Comparison of ENCODE assay signal across 2 cellular contexts in the genomic region with DNA sequence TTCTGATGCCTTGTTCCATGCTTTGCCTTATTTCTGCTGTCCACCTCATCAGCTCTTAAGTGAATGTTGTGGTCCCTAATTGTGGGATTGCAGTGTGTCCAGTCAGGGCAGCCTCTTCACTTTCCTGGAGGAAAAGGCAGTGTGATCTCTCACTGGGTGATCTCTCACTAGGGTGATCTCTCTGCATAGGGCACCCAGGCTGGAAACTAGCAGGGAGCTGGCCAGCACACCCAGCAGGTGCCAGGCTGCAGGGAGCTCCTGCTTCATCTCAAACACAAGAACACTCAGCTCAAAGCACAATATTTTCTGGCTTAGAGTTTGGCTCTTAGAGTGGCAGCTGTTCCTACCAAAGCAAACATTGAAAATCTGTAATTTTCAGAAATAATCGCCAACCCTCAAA.
TF ChIP-seq lines count a peak whose summit lies in the region.

No MANE protein-coding gene starts in this region.

TF ChIP-seq in SK-N-SH, 30 proteins besides CTCF, POLR2A, EP300 and RAD21 (continued from another document):
- TF ChIP-seq, protein P1, sequence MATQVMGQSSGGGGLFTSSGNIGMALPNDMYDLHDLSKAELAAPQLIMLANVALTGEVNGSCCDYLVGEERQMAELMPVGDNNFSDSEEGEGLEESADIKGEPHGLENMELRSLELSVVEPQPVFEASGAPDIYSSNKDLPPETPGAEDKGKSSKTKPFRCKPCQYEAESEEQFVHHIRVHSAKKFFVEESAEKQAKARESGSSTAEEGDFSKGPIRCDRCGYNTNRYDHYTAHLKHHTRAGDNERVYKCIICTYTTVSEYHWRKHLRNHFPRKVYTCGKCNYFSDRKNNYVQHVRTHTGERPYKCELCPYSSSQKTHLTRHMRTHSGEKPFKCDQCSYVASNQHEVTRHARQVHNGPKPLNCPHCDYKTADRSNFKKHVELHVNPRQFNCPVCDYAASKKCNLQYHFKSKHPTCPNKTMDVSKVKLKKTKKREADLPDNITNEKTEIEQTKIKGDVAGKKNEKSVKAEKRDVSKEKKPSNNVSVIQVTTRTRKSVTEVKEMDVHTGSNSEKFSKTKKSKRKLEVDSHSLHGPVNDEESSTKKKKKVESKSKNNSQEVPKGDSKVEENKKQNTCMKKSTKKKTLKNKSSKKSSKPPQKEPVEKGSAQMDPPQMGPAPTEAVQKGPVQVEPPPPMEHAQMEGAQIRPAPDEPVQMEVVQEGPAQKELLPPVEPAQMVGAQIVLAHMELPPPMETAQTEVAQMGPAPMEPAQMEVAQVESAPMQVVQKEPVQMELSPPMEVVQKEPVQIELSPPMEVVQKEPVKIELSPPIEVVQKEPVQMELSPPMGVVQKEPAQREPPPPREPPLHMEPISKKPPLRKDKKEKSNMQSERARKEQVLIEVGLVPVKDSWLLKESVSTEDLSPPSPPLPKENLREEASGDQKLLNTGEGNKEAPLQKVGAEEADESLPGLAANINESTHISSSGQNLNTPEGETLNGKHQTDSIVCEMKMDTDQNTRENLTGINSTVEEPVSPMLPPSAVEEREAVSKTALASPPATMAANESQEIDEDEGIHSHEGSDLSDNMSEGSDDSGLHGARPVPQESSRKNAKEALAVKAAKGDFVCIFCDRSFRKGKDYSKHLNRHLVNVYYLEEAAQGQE (IDR thresholded peaks at IDR 0.05; ENCODE audit: low read depth, low read length): peak; percentile 50; the same call in 1 of the 2 replicates

TF ChIP-seq in SK-N-SH treated with all-trans-retinoic acid at 6 μM for 48 hours, 23 proteins besides CTCF, POLR2A, EP300 and RAD21 (continued from another document):
- TF ChIP-seq ARNTL (CRISPR knock-in tag; IDR thresholded peaks at IDR 0.05; ENCODE audit: borderline replicate concordance, low read depth) (no peak), ZNF8 (CRISPR knock-in tag; IDR thresholded peaks at IDR 0.05) (no peak), ZNF565 (CRISPR knock-in tag; conservative IDR thresholded peaks at IDR 0.05; ENCODE audit: low read depth) (no peak), RARB (CRISPR knock-in tag; IDR thresholded peaks at IDR 0.05) (no peak), ZFP3 (CRISPR knock-in tag; IDR thresholded peaks at IDR 0.05) (no peak), ZC3H10 (CRISPR knock-in tag; IDR thresholded peaks at IDR 0.05) (no peak), ZNF70 (CRISPR knock-in tag; IDR thresholded peaks at IDR 0.05) (no peak), PPARA (CRISPR knock-in tag; IDR thresholded peaks at IDR 0.05; ENCODE audit: borderline replicate concordance) (no peak), BACH2 (CRISPR knock-in tag; IDR thresholded peaks at IDR 0.05; ENCODE audit: borderline replicate concordance) (no peak), ISL1 (CRISPR knock-in tag; IDR thresholded peaks at IDR 0.05) (no peak)
- TF ChIP-seq, protein P2, sequence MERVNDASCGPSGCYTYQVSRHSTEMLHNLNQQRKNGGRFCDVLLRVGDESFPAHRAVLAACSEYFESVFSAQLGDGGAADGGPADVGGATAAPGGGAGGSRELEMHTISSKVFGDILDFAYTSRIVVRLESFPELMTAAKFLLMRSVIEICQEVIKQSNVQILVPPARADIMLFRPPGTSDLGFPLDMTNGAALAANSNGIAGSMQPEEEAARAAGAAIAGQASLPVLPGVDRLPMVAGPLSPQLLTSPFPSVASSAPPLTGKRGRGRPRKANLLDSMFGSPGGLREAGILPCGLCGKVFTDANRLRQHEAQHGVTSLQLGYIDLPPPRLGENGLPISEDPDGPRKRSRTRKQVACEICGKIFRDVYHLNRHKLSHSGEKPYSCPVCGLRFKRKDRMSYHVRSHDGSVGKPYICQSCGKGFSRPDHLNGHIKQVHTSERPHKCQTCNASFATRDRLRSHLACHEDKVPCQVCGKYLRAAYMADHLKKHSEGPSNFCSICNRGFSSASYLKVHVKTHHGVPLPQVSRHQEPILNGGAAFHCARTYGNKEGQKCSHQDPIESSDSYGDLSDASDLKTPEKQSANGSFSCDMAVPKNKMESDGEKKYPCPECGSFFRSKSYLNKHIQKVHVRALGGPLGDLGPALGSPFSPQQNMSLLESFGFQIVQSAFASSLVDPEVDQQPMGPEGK (CRISPR knock-in tag; IDR thresholded peaks at IDR 0.05; ENCODE audit: borderline replicate concordance): no peak
